Comparison of ENCODE assay signal across 13 cellular contexts in the genomic region with DNA sequence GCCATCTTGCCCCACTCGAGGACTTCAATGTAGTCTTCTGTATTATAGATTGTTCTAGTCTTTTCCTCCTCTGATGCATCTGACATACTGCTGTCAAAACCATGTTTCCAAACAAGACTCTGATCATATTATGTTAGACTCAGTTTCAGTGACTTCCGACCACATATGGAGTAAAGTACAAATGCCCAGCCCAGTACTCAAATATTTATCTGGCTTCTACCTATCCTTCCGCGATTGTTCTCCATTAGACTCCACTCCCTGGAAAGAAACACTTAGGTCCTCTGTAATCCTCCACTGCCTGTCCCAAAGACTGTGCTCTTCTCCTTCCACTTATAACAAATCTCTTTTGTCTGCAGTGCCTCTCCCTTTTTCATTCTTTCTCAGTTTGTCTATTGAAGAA.
"Had no signal": no experiment of that assay in that cellular context is flagged by ENCODE, and none has a peak within 500 bp of the region (broad histone marks: within the 10 kb centered on the region; RNA-seq: fewer than 3 reads in every experiment).

No MANE protein-coding gene starts in this region.

- H3K4me1 ChIP-seq: adrenal gland, left lung, tibial nerve had no signal

- H3K4me3 ChIP-seq: adrenal gland, cardiac muscle cell, left lung, tibial nerve had no signal

- H3K36me3 ChIP-seq: adrenal gland, cardiac muscle cell, left lung, tibial nerve had no signal

- H3K27me3 ChIP-seq: adrenal gland, cardiac muscle cell, left lung, tibial nerve had no signal

- ATAC-seq: activated T-cell treated with anti-CD3 and anti-CD28 coated beads, Interleukin-2, amount 50 U/mL, for 4 hours; left lung; stimulated activated naive B cell treated with anti-CD40 and anti-IgM and Interleukin-4, amounts not matched to agents 10 μg/mL and 1 μg/mL and 100 μg/mL, for 72 hours; T-helper 17 cell had no signal

- FAIRE-seq: endometrium had no signal

- DNase-seq: activated CD4-positive, alpha-beta memory T cell treated with anti-CD3 and anti-CD28 coated beads, Interleukin-2, amount 10 ng/mL, durations not matched to agents 7 days and 5 days; activated CD4-positive, alpha-beta T cell treated with anti-CD3 and anti-CD28 coated beads for 4 hours; activated effector memory CD4-positive, alpha-beta T cell treated with anti-CD3 and anti-CD28 coated beads, Interleukin-2, amount 50 U/mL, for 16 hours; activated T-cell treated with anti-CD3 and anti-CD28 coated beads, Interleukin-2, amount 50 U/mL, for 4 hours; adrenal gland; left lung; stimulated activated CD4-positive, alpha-beta T cell treated with anti-CD3 and anti-CD28 coated beads, Interleukin-15, amount 100 ng/mL, for 24 hours; stimulated activated CD4-positive, alpha-beta T cell treated with anti-CD3 and anti-CD28 coated beads, Interleukin-4, amount 100 ng/mL, for 1 hour; stimulated activated naive B cell treated with anti-CD40 and anti-IgM and Interleukin-4, amounts not matched to agents 10 μg/mL and 1 μg/mL and 100 μg/mL, for 72 hours; T-helper 17 cell had no signal

- H3K27ac ChIP-seq: adrenal gland, cardiac muscle cell, left lung had no signal

- H3K9me3 ChIP-seq: adrenal gland, left lung, tibial nerve had no signal
